23 cellular contexts compared by ENCODE assay signal in genomic region chr7:36600314-36600682, GRCh38.
A peak's percentile ranks its signal among the peaks of the same experiment; 100 is the strongest.
DNase-seq lines count a peak whose midpoint lies in the region; ATAC-seq and TF ChIP-seq lines count a peak whose summit lies in the region.
"Had no signal": no experiment of that assay in that cellular context is flagged by ENCODE, and none has a peak within 500 bp of the region (broad histone marks: within the 10 kb centered on the region; RNA-seq: fewer than 3 reads in every experiment).

No MANE protein-coding gene starts in this region.

- H4K20me1 ChIP-seq in neural progenitor cell (ENCODE audit: low read depth), result no peaks in the 10 kb centered on the region

- no peak for ATAC-seq in omental fat pad (ENCODE audit: low FRiP score)
- ATAC-seq: left cardiac atrium had no signal

- no peaks in the 10 kb centered on the region for H3K27me3 Mint-ChIP-seq in activated CD4-positive, alpha-beta T cell treated with anti-CD3 and anti-CD28 coated beads, Interleukin-2, amount 10 ng/mL, durations not matched to agents 7 days and 5 days
- H3K27me3 Mint-ChIP-seq in neural progenitor cell (ENCODE audit: insufficient read depth, low read depth), result peaks cover 2% of the 10 kb centered on the region
- H3K27me3 Mint-ChIP-seq: CD8-positive, alpha-beta memory T cell; stimulated activated naive CD8-positive, alpha-beta T cell treated with anti-CD3 and anti-CD28 coated beads, Interleukin-15, amount 100 ng/mL, for 72 hours had no signal

- H3K9me3 Mint-ChIP-seq in activated CD4-positive, alpha-beta T cell treated with anti-CD3 and anti-CD28 coated beads, Interleukin-2, amount 10 ng/mL, durations not matched to agents 7 days and 5 days, result peaks cover 6% of the 10 kb centered on the region
- peaks cover 5% of the 10 kb centered on the region for H3K9me3 Mint-ChIP-seq in neural progenitor cell
- H3K9me3 Mint-ChIP-seq: CD8-positive, alpha-beta memory T cell; stimulated activated naive CD8-positive, alpha-beta T cell treated with anti-CD3 and anti-CD28 coated beads, Interleukin-15, amount 100 ng/mL, for 72 hours had no signal

- no peaks in the 10 kb centered on the region for H3K4me1 ChIP-seq in esophagus muscularis mucosa
- peaks cover under 1% of the 10 kb centered on the region for H3K4me1 ChIP-seq in neural progenitor cell
- H3K4me1 ChIP-seq: ascending aorta had no signal

- H3K36me3 ChIP-seq in esophagus muscularis mucosa (no peaks in the 10 kb centered on the region), neural progenitor cell (no peaks in the 10 kb centered on the region)
- H3K36me3 ChIP-seq: ascending aorta, cardiac muscle cell, esophagus squamous epithelium had no signal

- H3K27ac ChIP-seq in esophagus muscularis mucosa (replicated peaks in 1 of 4) (no peak overlapping the region), neural progenitor cell (no peak overlapping the region)
- H3K27ac ChIP-seq: A549, ascending aorta, cardiac muscle cell, esophagus squamous epithelium had no signal

- CTCF ChIA-PET in activated CD4-positive, alpha-beta T cell treated with anti-CD3 and anti-CD28 coated beads, Interleukin-2, amount 10 ng/mL, durations not matched to agents 7 days and 5 days (lab: Charles Lee), result no interaction called here

- DNase-seq in activated CD4-positive, alpha-beta T cell treated with anti-CD3 and anti-CD28 coated beads, Interleukin-2, amount 10 ng/mL, durations not matched to agents 7 days and 5 days, result no peak
- no peak for DNase-seq in activated CD4-positive, alpha-beta T cell treated with anti-CD3 and anti-CD28 coated beads, Interleukin-2, amount 50 U/mL, for 48 hours
- peak; percentile 80 for DNase-seq in NCI-H2029 treated with DMSO at 0.1 percent for 48 hours (lab: John Stamatoyannopoulos, UW)
- peak; percentile 80 for DNase-seq in esophagus muscularis mucosa (ENCODE audit: extremely low spot score)
- DNase-seq in neural progenitor cell (ENCODE audit: low spot score), result no peak
- DNase-seq in mucosa of gallbladder (ENCODE audit: low spot score), result no peak
- DNase-seq in T-helper 1 cell, result no peak
- DNase-seq in omental fat pad (ENCODE audit: low spot score), result no peak
- DNase-seq: activated CD4-positive, alpha-beta T cell treated with anti-CD3 and anti-CD28 coated beads for 1 hour; activated naive CD4-positive, alpha-beta T cell treated with Interleukin-2 at 50 U/mL for 16 hours; activated T-cell treated with anti-CD3 and anti-CD28 coated beads, Interleukin-2, amount 50 U/mL, for 48 hours; CD8-positive, alpha-beta memory T cell; esophagus squamous epithelium; IMR-90; left cardiac atrium; naive B cell; NCI-H1092; NCI-H2081; NCI-H82 had no signal

- 91% methylated on average over 4 of the region's 6 CpGs for WGBS in esophagus muscularis mucosa

- peaks cover 57% of the 10 kb centered on the region for H3K4me1 Mint-ChIP-seq in activated CD4-positive, alpha-beta T cell treated with anti-CD3 and anti-CD28 coated beads, Interleukin-2, amount 10 ng/mL, durations not matched to agents 7 days and 5 days
- H3K4me1 Mint-ChIP-seq in neural progenitor cell, result peaks cover 13% of the 10 kb centered on the region
- H3K4me1 Mint-ChIP-seq: naive B cell had no signal

- no peak for TF ChIP-seq EP300 in esophagus muscularis mucosa (IDR thresholded peaks at IDR 0.05)

- peak overlapping the region; percentile 65 for H3K27ac Mint-ChIP-seq in activated CD4-positive, alpha-beta T cell treated with anti-CD3 and anti-CD28 coated beads, Interleukin-2, amount 10 ng/mL, durations not matched to agents 7 days and 5 days
- peak overlapping the region; percentile 28 for H3K27ac Mint-ChIP-seq in neural progenitor cell
- H3K27ac Mint-ChIP-seq: naive B cell had no signal

- no peak for TF ChIP-seq CTCF in esophagus muscularis mucosa (IDR thresholded peaks at IDR 0.05)
- no peak for TF ChIP-seq CTCF in neural progenitor cell (IDR thresholded peaks at IDR 0.05)
- TF ChIP-seq CTCF in omental fat pad (IDR thresholded peaks at IDR 0.05), result no peak

- H3K27me3 ChIP-seq in esophagus muscularis mucosa (no peaks in the 10 kb centered on the region), neural progenitor cell (no peaks in the 10 kb centered on the region)
- H3K27me3 ChIP-seq: ascending aorta, cardiac muscle cell, esophagus squamous epithelium had no signal

- no peaks in the 10 kb centered on the region for H3F3A ChIP-seq in neural progenitor cell (ENCODE audit: low read depth)

- no peak overlapping the region for H3K4me3 Mint-ChIP-seq in activated CD4-positive, alpha-beta T cell treated with anti-CD3 and anti-CD28 coated beads, Interleukin-2, amount 10 ng/mL, durations not matched to agents 7 days and 5 days
- no peak overlapping the region for H3K4me3 Mint-ChIP-seq in neural progenitor cell
- H3K4me3 Mint-ChIP-seq: CD8-positive, alpha-beta memory T cell; naive B cell had no signal

- H3K9me3 ChIP-seq in esophagus muscularis mucosa (no peaks in the 10 kb centered on the region), neural progenitor cell (ENCODE audit: low read depth) (no peaks in the 10 kb centered on the region)
- H3K9me3 ChIP-seq: A549, ascending aorta, esophagus squamous epithelium had no signal

- H3K36me3 Mint-ChIP-seq in activated CD4-positive, alpha-beta T cell treated with anti-CD3 and anti-CD28 coated beads, Interleukin-2, amount 10 ng/mL, durations not matched to agents 7 days and 5 days (ENCODE audit: low read depth), result peaks cover 5% of the 10 kb centered on the region
- no peaks in the 10 kb centered on the region for H3K36me3 Mint-ChIP-seq in neural progenitor cell
- H3K36me3 Mint-ChIP-seq: naive B cell had no signal

- no peak for TF ChIP-seq POLR2A in esophagus muscularis mucosa (IDR thresholded peaks at IDR 0.05; ENCODE audit: low read depth)

- no peaks in the 10 kb centered on the region for H3K79me2 ChIP-seq in neural progenitor cell (ENCODE audit: low read depth)

- intact Hi-C loops in esophagus muscularis mucosa (cut with DNase I), result no loop called here

- H2AFZ ChIP-seq in neural progenitor cell (replicated peaks), result no peak overlapping the region

- no peak overlapping the region for H3K4me2 ChIP-seq in neural progenitor cell

- H3K4me3 ChIP-seq in esophagus muscularis mucosa (no peak overlapping the region), neural progenitor cell (no peak overlapping the region)
- H3K4me3 ChIP-seq: A549, ascending aorta, cardiac muscle cell, esophagus squamous epithelium had no signal

- POLR2A ChIA-PET in activated CD4-positive, alpha-beta T cell treated with anti-CD3 and anti-CD28 coated beads, Interleukin-2, amount 10 ng/mL, durations not matched to agents 7 days and 5 days (lab: Charles Lee), result no interaction called here

- no peak overlapping the region for H3K9ac ChIP-seq in neural progenitor cell

Comparison
In these comparisons a context has a peak if more than half of its experiments do, and no peak if none do; other contexts are left out.
1. DNase-seq: peak in NCI-H2029 treated with DMSO at 0.1 percent for 48 hours (single experiment) and esophagus muscularis mucosa (single experiment); none in activated CD4-positive, alpha-beta T cell treated with anti-CD3 and anti-CD28 coated beads, Interleukin-2, amount 10 ng/mL, durations not matched to agents 7 days and 5 days (single experiment), activated CD4-positive, alpha-beta T cell treated with anti-CD3 and anti-CD28 coated beads, Interleukin-2, amount 50 U/mL, for 48 hours (0 of 2), neural progenitor cell (single experiment), mucosa of gallbladder (single experiment), T-helper 1 cell (0 of 5) and omental fat pad (single experiment).